ENCODE assay signal across 1 cellular context in the genomic region with DNA sequence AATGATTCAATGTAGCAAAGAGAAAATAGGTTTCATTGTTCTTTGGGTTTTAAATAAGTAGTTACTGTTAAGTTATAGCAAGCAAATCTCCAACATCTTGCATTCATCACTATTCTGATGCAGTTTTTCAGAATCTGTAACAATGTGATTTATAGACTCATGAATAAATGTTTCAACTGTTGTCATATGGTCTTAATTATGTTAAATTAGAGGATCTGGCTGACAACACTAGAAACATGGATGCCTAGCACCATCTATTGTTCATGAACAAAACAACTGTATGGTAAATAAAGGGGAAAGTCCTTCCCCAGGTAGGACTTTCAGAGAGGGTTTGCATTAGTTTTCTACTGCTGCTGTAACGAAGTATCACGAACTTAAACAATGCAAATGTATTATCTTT.
A peak's percentile ranks its signal among the peaks of the same experiment; 100 is the strongest.
TF ChIP-seq lines count a peak whose summit lies in the region.

No MANE protein-coding gene starts in this region.

TF ChIP-seq in HepG2, 621 proteins besides CTCF, POLR2A, EP300 and RAD21:
- TF ChIP-seq STAG1 (CRISPR knock-in tag; IDR thresholded peaks at IDR 0.05) (peak; percentile 69), ZC3H4 (CRISPR knock-in tag; IDR thresholded peaks at IDR 0.05; ENCODE audit: borderline replicate concordance) (no peak)
